12 cellular contexts compared by ENCODE assay signal in the genomic region with DNA sequence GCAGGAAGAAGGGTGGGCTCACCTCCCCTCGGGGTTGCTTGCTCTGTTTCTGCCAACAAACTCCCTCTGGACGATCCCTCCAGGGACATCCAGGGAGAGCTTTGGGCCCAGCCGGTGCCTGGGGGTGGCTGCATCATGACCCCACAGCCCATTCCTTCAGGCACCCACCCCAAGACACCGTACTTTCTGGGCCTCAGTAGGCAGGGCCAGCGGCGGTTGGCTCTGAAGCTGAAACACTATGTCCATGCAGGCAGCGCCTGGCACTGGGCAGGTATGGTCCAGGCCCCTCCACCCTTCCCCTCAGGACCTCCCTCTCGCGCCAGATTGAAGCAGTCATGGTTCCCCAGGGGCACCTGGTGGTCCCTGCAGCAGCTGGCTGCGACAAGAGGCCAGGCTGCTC. TPM values are rescaled to one million over a fixed set of nuclear protein-coding genes. Genes with fewer than 3 reads are reported as not detected.
"Had no signal": no experiment of that assay in that cellular context is flagged by ENCODE, and none has a peak within 500 bp of the region (broad histone marks: within the 10 kb centered on the region; RNA-seq: fewer than 3 reads in every experiment).

No MANE protein-coding gene starts in this region.

- H3K9me3 ChIP-seq: tibial nerve, vagina had no signal

- H3K4me3 Mint-ChIP-seq: brain had no signal

- H3K4me3 ChIP-seq: tibial nerve, vagina had no signal

- H3K4me1 ChIP-seq: tibial nerve, vagina had no signal

- DNase-seq: activated CD4-positive, alpha-beta T cell treated with anti-CD3 and anti-CD28 coated beads for 4 hours; activated CD8-positive, alpha-beta memory T cell treated with anti-CD3 and anti-CD28 coated beads for 24 hours; activated effector memory CD4-positive, alpha-beta T cell treated with anti-CD3 and anti-CD28 coated beads, Interleukin-2, amount 50 U/mL, for 16 hours; amniotic stem cell; hippocampal formation; kidney glomerular epithelial cell; stimulated activated CD4-positive, alpha-beta T cell treated with anti-CD3 and anti-CD28 coated beads, Interleukin-15, amount 100 ng/mL, for 24 hours; stimulated activated CD4-positive, alpha-beta T cell treated with anti-CD3 and anti-CD28 coated beads, Interleukin-4, amount 100 ng/mL, for 24 hours had no signal

- H3K36me3 ChIP-seq: tibial nerve, vagina had no signal

- H3K27ac Mint-ChIP-seq: brain had no signal

- H3K27me3 ChIP-seq: tibial nerve, vagina had no signal

- H3K27me3 Mint-ChIP-seq: brain had no signal

- H3K27ac ChIP-seq: tibial nerve, vagina had no signal

- H3K36me3 Mint-ChIP-seq: brain had no signal

RNA-seq across cellular contexts. Expression of gene SUSD3, which starts 18.5 kb away (rescaled TPM):
- total RNA-seq: glomerular endothelial cell had no signal
